Comparison of ENCODE assay signal across 18 cellular contexts in genomic region chr20:48102821-48103635, GRCh38.
A peak's percentile ranks its signal among the peaks of the same experiment; 100 is the strongest.
DNase-seq lines count a peak whose midpoint lies in the region; ATAC-seq and TF ChIP-seq lines count a peak whose summit lies in the region.
"Had no signal": no experiment of that assay in that cellular context is flagged by ENCODE, and none has a peak within 500 bp of the region (broad histone marks: within the 10 kb centered on the region; RNA-seq: fewer than 3 reads in every experiment).

No MANE protein-coding gene starts in this region.

- no peaks in the 10 kb centered on the region for H3K9me3 ChIP-seq in upper lobe of left lung

- H3K27ac ChIP-seq in upper lobe of left lung, result no peak overlapping the region
- H3K27ac ChIP-seq: cardiac muscle cell, SJSA1 had no signal

- no peak for TF ChIP-seq CTCF in upper lobe of left lung (IDR thresholded peaks at IDR 0.05)

- DNase-seq in Ammon's horn (ENCODE audit: low spot score) (peak; percentile 35), NCI-H1694 treated with DMSO at 0.1 percent for 48 hours (lab: John Stamatoyannopoulos, UW) (peak; percentile 81), astrocyte of the hippocampus (ENCODE audit: low read depth, low spot score) (peak; percentile 70), medulla oblongata (ENCODE audit: extremely low spot score) (peak; percentile 6), 8988T (no peak), upper lobe of left lung (no peak), NCI-H748 treated with DMSO at 0.1 percent for 48 hours (lab: John Stamatoyannopoulos, UW) (no peak)
- DNase-seq in activated CD4-positive, alpha-beta memory T cell treated with anti-CD3 and anti-CD28 coated beads for 36 hours, result no peak
- DNase-seq: activated naive CD8-positive, alpha-beta T cell treated with anti-CD3 and anti-CD28 coated beads for 36 hours; DMS79 treated with DMSO at 0.1 percent for 48 hours; NCI-H2107; stimulated activated CD4-positive, alpha-beta T cell treated with anti-CD3 and anti-CD28 coated beads, Interleukin-12 subunit alpha, Interleukin-12 subunit beta, amount 100 ng/mL, for 4 hours; stimulated activated CD8-positive, alpha-beta memory T cell treated with anti-CD3 and anti-CD28 coated beads, Interleukin-4, amount 100 ng/mL, for 48 hours had no signal

- H3K36me3 Mint-ChIP-seq in activated CD4-positive, alpha-beta memory T cell treated with anti-CD3 and anti-CD28 coated beads for 36 hours, result no peaks in the 10 kb centered on the region
- H3K36me3 Mint-ChIP-seq: activated naive CD8-positive, alpha-beta T cell treated with anti-CD3 and anti-CD28 coated beads for 36 hours; mesothelial cell of epicardium had no signal

- peaks cover 3% of the 10 kb centered on the region for H3K27me3 Mint-ChIP-seq in activated CD4-positive, alpha-beta memory T cell treated with anti-CD3 and anti-CD28 coated beads for 36 hours
- H3K27me3 Mint-ChIP-seq: activated naive CD8-positive, alpha-beta T cell treated with anti-CD3 and anti-CD28 coated beads for 36 hours; CD4-positive, alpha-beta T cell had no signal

- 69 to 84% methylated on average over 16 of the region's 16 CpGs for WGBS in upper lobe of left lung, 2 donors

- no peak overlapping the region for H3K4me3 ChIP-seq in upper lobe of left lung
- H3K4me3 ChIP-seq: cardiac muscle cell, SJSA1 had no signal

- H3K4me1 Mint-ChIP-seq in activated CD4-positive, alpha-beta memory T cell treated with anti-CD3 and anti-CD28 coated beads for 36 hours (ENCODE audit: low read depth), result no peaks in the 10 kb centered on the region
- H3K4me1 Mint-ChIP-seq: activated naive CD8-positive, alpha-beta T cell treated with anti-CD3 and anti-CD28 coated beads for 36 hours had no signal

- TF ChIP-seq EP300 in upper lobe of left lung (IDR thresholded peaks at IDR 0.05), result no peak

- no peaks in the 10 kb centered on the region for H3K27me3 ChIP-seq in upper lobe of left lung
- H3K27me3 ChIP-seq: cardiac muscle cell, SJSA1 had no signal

- CTCF ChIA-PET in activated CD4-positive, alpha-beta memory T cell treated with anti-CD3 and anti-CD28 coated beads for 36 hours (lab: Charles Lee), result no interaction called here

- no peak overlapping the region for H3K4me3 Mint-ChIP-seq in activated CD4-positive, alpha-beta memory T cell treated with anti-CD3 and anti-CD28 coated beads for 36 hours
- H3K4me3 Mint-ChIP-seq: activated naive CD8-positive, alpha-beta T cell treated with anti-CD3 and anti-CD28 coated beads for 36 hours; activated T-helper 1 cell treated with anti-CD3 and anti-CD28 coated beads, Interleukin-12 subunit alpha, Interleukin-12 subunit beta, Interleukin-2, Interleukin-4 antibody, amounts not matched to agents 30 ng/mL and 10 ng/mL and 1 ng/mL, durations not matched to agents 14 hours and 24 hours and 36 hours; CD4-positive, alpha-beta T cell; mesothelial cell of epicardium had no signal

- intact Hi-C loops in activated CD4-positive, alpha-beta memory T cell treated with anti-CD3 and anti-CD28 coated beads for 36 hours (cut with micrococcal nuclease), result no loop called here

- H3K9me3 Mint-ChIP-seq in activated CD4-positive, alpha-beta memory T cell treated with anti-CD3 and anti-CD28 coated beads for 36 hours, result no peaks in the 10 kb centered on the region
- H3K9me3 Mint-ChIP-seq: activated naive CD8-positive, alpha-beta T cell treated with anti-CD3 and anti-CD28 coated beads for 36 hours; activated T-helper 1 cell treated with anti-CD3 and anti-CD28 coated beads, Interleukin-12 subunit alpha, Interleukin-12 subunit beta, Interleukin-2, Interleukin-4 antibody, amounts not matched to agents 30 ng/mL and 10 ng/mL and 1 ng/mL, durations not matched to agents 14 hours and 24 hours and 36 hours; CD4-positive, alpha-beta T cell had no signal

- H3K27ac Mint-ChIP-seq in activated CD4-positive, alpha-beta memory T cell treated with anti-CD3 and anti-CD28 coated beads for 36 hours, result no peak overlapping the region
- H3K27ac Mint-ChIP-seq: activated naive CD8-positive, alpha-beta T cell treated with anti-CD3 and anti-CD28 coated beads for 36 hours; activated T-helper 1 cell treated with anti-CD3 and anti-CD28 coated beads, Interleukin-12 subunit alpha, Interleukin-12 subunit beta, Interleukin-2, Interleukin-4 antibody, amounts not matched to agents 30 ng/mL and 10 ng/mL and 1 ng/mL, durations not matched to agents 14 hours and 24 hours and 36 hours; CD4-positive, alpha-beta T cell; mesothelial cell of epicardium had no signal

- no peaks in the 10 kb centered on the region for H3K36me3 ChIP-seq in upper lobe of left lung
- H3K36me3 ChIP-seq: cardiac muscle cell, SJSA1 had no signal

- no peak for ATAC-seq in upper lobe of left lung (ENCODE audit: low FRiP score in 2 of 2)

- H3K4me1 ChIP-seq in upper lobe of left lung, result no peaks in the 10 kb centered on the region
- H3K4me1 ChIP-seq: SJSA1 had no signal

- no peak for TF ChIP-seq POLR2A in upper lobe of left lung (IDR thresholded peaks at IDR 0.05)

- POLR2A ChIA-PET in activated CD4-positive, alpha-beta memory T cell treated with anti-CD3 and anti-CD28 coated beads for 36 hours (lab: Charles Lee), result no interaction called here

Comparison
In these comparisons a context has a peak if more than half of its experiments do, and no peak if none do; other contexts are left out.
1. DNase-seq: peak in Ammon's horn (single experiment), NCI-H1694 treated with DMSO at 0.1 percent for 48 hours (single experiment), astrocyte of the hippocampus (single experiment) and medulla oblongata (single experiment); none in 8988T (single experiment), upper lobe of left lung (0 of 2), activated CD4-positive, alpha-beta memory T cell treated with anti-CD3 and anti-CD28 coated beads for 36 hours (single experiment) and NCI-H748 treated with DMSO at 0.1 percent for 48 hours (single experiment).